29 cellular contexts compared by ENCODE assay signal in the genomic region with DNA sequence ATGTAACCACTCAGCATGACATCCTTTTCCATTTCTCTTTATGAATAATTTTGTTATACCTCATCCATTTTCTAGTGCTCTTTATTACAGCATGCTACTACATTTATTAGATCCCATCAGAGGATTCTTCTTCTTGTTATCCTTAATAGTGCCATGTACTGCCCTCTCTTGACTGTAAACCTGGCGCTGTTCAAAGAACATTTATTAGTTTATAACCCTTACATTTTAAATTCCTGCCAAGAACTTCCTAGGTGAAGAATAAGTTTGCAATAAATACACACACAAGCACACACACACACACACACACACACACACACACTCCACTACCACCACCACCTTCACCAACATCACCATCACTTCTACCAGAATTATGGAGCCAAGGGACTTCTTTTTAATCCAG.
"Had no signal": no experiment of that assay in that cellular context is flagged by ENCODE, and none has a peak within 500 bp of the region (broad histone marks: within the 10 kb centered on the region; RNA-seq: fewer than 3 reads in every experiment).

No MANE protein-coding gene starts in this region.

- DNase-seq: activated CD4-positive, alpha-beta memory T cell treated with anti-CD3 and anti-CD28 coated beads for 36 hours; activated CD4-positive, alpha-beta T cell treated with anti-CD3 and anti-CD28 coated beads for 36 hours; activated CD4-positive, alpha-beta T cell treated with anti-CD3 and anti-CD28 coated beads, Interleukin-2, amount 10 ng/mL, durations not matched to agents 24 days and 14 days; activated CD4-positive, CD25-positive, alpha-beta regulatory T cell; activated CD4-positive, CD25-positive, alpha-beta regulatory T cell treated with anti-CD3 and anti-CD28 coated beads, Interleukin-2, amount 50 U/mL, for 72 hours; activated CD8-positive, alpha-beta memory T cell treated with anti-CD3 and anti-CD28 coated beads, Interleukin-2, amount 50 U/mL, for 48 hours; activated gamma-delta T cell; activated naive CD4-positive, alpha-beta T cell; activated naive CD4-positive, alpha-beta T cell treated with anti-CD3 and anti-CD28 coated beads, Interleukin-2, amount 10 ng/mL, durations not matched to agents 7 days and 5 days; activated naive CD8-positive, alpha-beta T cell treated with anti-CD3 and anti-CD28 coated beads, Interleukin-2, amount 10 ng/mL, durations not matched to agents 7 days and 5 days; activated T-cell treated with anti-CD3 and anti-CD28 coated beads for 4 hours; activated T-cell treated with anti-CD3 and anti-CD28 coated beads, Interleukin-2, amount 50 U/mL, for 24 hours; activated T-cell treated with anti-CD3 and anti-CD28 coated beads, Interleukin-2, amount 50 U/mL, for 72 hours; central memory CD4-positive, alpha-beta T cell; cerebellar nuclear complex; colonic mucosa; dorsolateral prefrontal cortex; effector memory CD4-positive, alpha-beta T cell; endodermal cell; foreskin fibroblast; head of caudate nucleus; T-helper 1 cell; T-helper 17 cell; T1000 had no signal

- H3K4me1 ChIP-seq: ascending aorta, breast epithelium, colonic mucosa had no signal

- ATAC-seq: activated CD4-positive, alpha-beta T cell treated with anti-CD3 and anti-CD28 coated beads for 36 hours; activated naive CD4-positive, alpha-beta T cell treated with anti-CD3 and anti-CD28 coated beads, Interleukin-2, amount 50 U/mL, for 72 hours; activated T-cell treated with anti-CD3 and anti-CD28 coated beads, Interleukin-2, amount 50 U/mL, for 72 hours; esophagus mucosa; T-helper 17 cell had no signal

- H3K9me3 ChIP-seq: ascending aorta, breast epithelium, colonic mucosa had no signal

- H3K4me3 ChIP-seq: ascending aorta, breast epithelium, cardiac muscle cell, colonic mucosa, dorsolateral prefrontal cortex had no signal

- H3K27ac ChIP-seq: ascending aorta, breast epithelium, cardiac muscle cell, colonic mucosa, dorsolateral prefrontal cortex had no signal

- H3K36me3 ChIP-seq: ascending aorta, breast epithelium, cardiac muscle cell, colonic mucosa had no signal
